Comparison of ENCODE assay signal across 24 cellular contexts in genomic region chr7:42605381-42605780, GRCh38.
DNase-seq lines count a peak whose midpoint lies in the region; ATAC-seq and TF ChIP-seq lines count a peak whose summit lies in the region.
"Had no signal": no experiment of that assay in that cellular context is flagged by ENCODE, and none has a peak within 500 bp of the region (broad histone marks: within the 10 kb centered on the region; RNA-seq: fewer than 3 reads in every experiment).

No MANE protein-coding gene starts in this region.

- peak; percentile 1 for DNase-seq in EH (ENCODE audit: low read depth)
- peak; percentile 62 for DNase-seq in astrocyte of the cerebellum (ENCODE audit: low read depth)
- DNase-seq in midbrain (lab: John Stamatoyannopoulos, UW), result peak; percentile 14
- no peak for DNase-seq in esophagus squamous epithelium (lab: John Stamatoyannopoulos, UW)
- no peak for DNase-seq in SK-N-SH
- DNase-seq: activated CD4-positive, alpha-beta T cell treated with anti-CD3 and anti-CD28 coated beads for 36 hours; activated CD8-positive, alpha-beta memory T cell treated with anti-CD3 and anti-CD28 coated beads for 24 hours; activated naive CD4-positive, alpha-beta T cell; activated T-cell treated with anti-CD3 and anti-CD28 coated beads, Interleukin-2, amount 50 U/mL, for 24 hours; CD8-positive, alpha-beta T cell; DMS153; lower lobe of right lung; NCI-H1105; NCI-H2029 treated with DMSO at 0.1 percent for 48 hours; NCI-H82; occipital lobe; right lobe of liver; SIG-M5 had no signal

- TF ChIP-seq CTCF in astrocyte of the cerebellum (IDR thresholded peaks at IDR 0.05; ENCODE audit: low read depth, low read length, missing control alignments) (no peak), esophagus squamous epithelium (IDR thresholded peaks at IDR 0.05) (no peak), SK-N-SH (IDR thresholded peaks at IDR 0.05) (no peak)

- H3K4me3 ChIP-seq in astrocyte of the cerebellum (ENCODE audit: low read depth, low read length) (no peak overlapping the region), skeletal muscle satellite cell (ENCODE audit: low read length) (peak overlapping the region; percentile 38), esophagus squamous epithelium (no peak overlapping the region), SK-N-SH (ENCODE audit: low read depth in 2 of 2, low read length in 1 of 2) (no peak overlapping the region)
- H3K4me3 ChIP-seq: gastroesophageal sphincter, lower lobe of right lung, right lobe of liver, suprapubic skin, vagina had no signal

- H3K79me2 ChIP-seq in SK-N-SH (ENCODE audit: insufficient read depth), result no peaks in the 10 kb centered on the region

- no peaks in the 10 kb centered on the region for H3F3A ChIP-seq in SK-N-SH (replicated peaks; ENCODE audit: insufficient read depth)

- H3K4me2 ChIP-seq in skeletal muscle satellite cell (ENCODE audit: low read length) (peak overlapping the region; percentile 62), SK-N-SH (no peak overlapping the region)

- TF ChIP-seq RAD21 in SK-N-SH (IDR thresholded peaks at IDR 0.05; ENCODE audit: low read length), result no peak

- H3K27me3 ChIP-seq in skeletal muscle satellite cell (ENCODE audit: control insufficient read depth, insufficient read depth, low read length) (peaks cover 3% of the 10 kb centered on the region), esophagus squamous epithelium (no peaks in the 10 kb centered on the region), SK-N-SH (ENCODE audit: insufficient read depth) (peaks cover 9% of the 10 kb centered on the region; the same call in 1 of the 2 replicates)
- H3K27me3 ChIP-seq: gastroesophageal sphincter, right lobe of liver, suprapubic skin, vagina had no signal

- no peak for ATAC-seq in GM18909 (IDR thresholded peaks at IDR 0.05; ENCODE audit: poor library complexity, unreplicated experiment)
- ATAC-seq: activated CD4-positive, alpha-beta T cell treated with anti-CD3 and anti-CD28 coated beads for 36 hours; CD8-positive, alpha-beta T cell; HepG2; right lobe of liver had no signal

- intact Hi-C loops in esophagus squamous epithelium (cut with DNase I), result no loop called here

- TF ChIP-seq EP300 in SK-N-SH (IDR thresholded peaks at IDR 0.05; ENCODE audit: borderline replicate concordance in 1 of 2, low read depth in 1 of 2, low read length in 1 of 2), result no peak

- H3K9me3 ChIP-seq in skeletal muscle satellite cell (replicated peaks; ENCODE audit: low read length) (no peaks in the 10 kb centered on the region), esophagus squamous epithelium (no peaks in the 10 kb centered on the region), SK-N-SH (no peaks in the 10 kb centered on the region)
- H3K9me3 ChIP-seq: gastroesophageal sphincter, lower lobe of right lung, right lobe of liver, suprapubic skin, vagina had no signal

- H3K36me3 ChIP-seq in skeletal muscle satellite cell (ENCODE audit: insufficient read depth, low read length), result no peaks in the 10 kb centered on the region
- no peaks in the 10 kb centered on the region for H3K36me3 ChIP-seq in esophagus squamous epithelium
- H3K36me3 ChIP-seq in SK-N-SH (replicated peaks in 1 of 2; ENCODE audit: control insufficient read depth in 1 of 2, insufficient read depth in 2 of 2, low read length in 1 of 2), result no peaks in the 10 kb centered on the region
- H3K36me3 ChIP-seq: gastroesophageal sphincter, lower lobe of right lung, right lobe of liver, suprapubic skin, vagina had no signal

- H4K20me1 ChIP-seq in SK-N-SH (ENCODE audit: insufficient read depth), result no peaks in the 10 kb centered on the region

- H3K4me1 ChIP-seq in skeletal muscle satellite cell (ENCODE audit: control insufficient read depth, insufficient read depth, low read length) (peaks cover 14% of the 10 kb centered on the region), esophagus squamous epithelium (peaks cover 0 to 7% (median 0%) of the 10 kb centered on the region in 3 donors), SK-N-SH (ENCODE audit: control insufficient read depth in 1 of 2, insufficient read depth in 2 of 2, low read depth in 1 of 2, low read length in 1 of 2) (no peaks in the 10 kb centered on the region)
- H3K4me1 ChIP-seq: lower lobe of right lung, right lobe of liver had no signal

- H2AFZ ChIP-seq in SK-N-SH (ENCODE audit: low read depth), result no peak overlapping the region

- CTCF ChIA-PET in SK-N-SH (lab: Yijun Ruan, JAX), result interaction anchor here (0.7 to 1.3 kb wide), 2 partner anchors 9 to 41 kb away, joined by 3 read pairs; no protein-coding TSS in a partner anchor

- no peaks in the 10 kb centered on the region for H3K9me2 ChIP-seq in SK-N-SH

- no peak overlapping the region for H3K9ac ChIP-seq in skeletal muscle satellite cell (ENCODE audit: low read depth, low read length)
- no peak overlapping the region for H3K9ac ChIP-seq in SK-N-SH

- no peak for TF ChIP-seq POLR2A in esophagus squamous epithelium (IDR thresholded peaks at IDR 0.05)

- H3K27ac ChIP-seq in esophagus squamous epithelium (no peak overlapping the region), SK-N-SH (ENCODE audit: low read depth in 2 of 2, low read length in 1 of 2) (no peak overlapping the region)
- H3K27ac ChIP-seq: lower lobe of right lung, right lobe of liver, suprapubic skin, vagina had no signal

- POLR2A ChIA-PET in SK-N-SH (lab: Yijun Ruan, JAX), result no interaction called here

- in situ Hi-C loops in astrocyte of the cerebellum (cut with HindIII; ENCODE audit: low sequenced_read_pairs), result no loop called here

- 68 to 96% methylated on average over 5 of the region's 5 CpGs for WGBS in esophagus squamous epithelium, 2 donors
- 25% methylated on average over 5 of the region's 5 CpGs for WGBS in SK-N-SH (ENCODE audit: low lambda C conversion rate)

TF ChIP-seq in SK-N-SH, 30 proteins besides CTCF, POLR2A, EP300 and RAD21:
- TF ChIP-seq JUND (IDR thresholded peaks at IDR 0.05) (no peak), SIN3A (IDR thresholded peaks at IDR 0.05; ENCODE audit: borderline replicate concordance, low read depth, low read length) (no peak), POLR2AphosphoS5 (IDR thresholded peaks at IDR 0.05; ENCODE audit: low read depth, low read length) (no peak), MEF2A (IDR thresholded peaks at IDR 0.05; ENCODE audit: borderline replicate concordance, low read depth) (no peak), IRF3 (IDR thresholded peaks at IDR 0.05; ENCODE audit: low read depth, low read length) (no peak), GABPA (IDR thresholded peaks at IDR 0.05; ENCODE audit: low read depth) (no peak), FOSL2 (IDR thresholded peaks at IDR 0.05; ENCODE audit: borderline replicate concordance, low read depth) (no peak), ELF1 (IDR thresholded peaks at IDR 0.05) (no peak), GATA2 (CRISPR knock-in tag; IDR thresholded peaks at IDR 0.05) (no peak), USF1 (IDR thresholded peaks at IDR 0.05; ENCODE audit: borderline replicate concordance, low read depth) (no peak), CHD2 (IDR thresholded peaks at IDR 0.05; ENCODE audit: low read length, partially characterized antibody) (no peak), MXI1 (IDR thresholded peaks at IDR 0.05; ENCODE audit: low read depth, low read length) (no peak), PBX3 (IDR thresholded peaks at IDR 0.05) (no peak), FOXM1 (IDR thresholded peaks at IDR 0.05; ENCODE audit: low read depth) (no peak), TEAD4 (IDR thresholded peaks at IDR 0.05; ENCODE audit: borderline replicate concordance, insufficient read depth) (no peak), TAF1 (IDR thresholded peaks at IDR 0.05; ENCODE audit: borderline replicate concordance, low read depth, low read length) (no peak), NFIC (IDR thresholded peaks at IDR 0.05; ENCODE audit: borderline replicate concordance) (no peak)

Comparison
In these comparisons a context has a peak if more than half of its experiments do, and no peak if none do; other contexts are left out.
1. DNase-seq: peak in EH (single experiment), astrocyte of the cerebellum (single experiment) and midbrain (single experiment); none in esophagus squamous epithelium (single experiment) and SK-N-SH (single experiment).